Comparison of ENCODE assay signal across 11 cellular contexts in genomic region chr3:64351713-64352595, GRCh38.
DNase-seq lines count a peak whose midpoint lies in the region; ATAC-seq and TF ChIP-seq lines count a peak whose summit lies in the region.
"Had no signal": no experiment of that assay in that cellular context is flagged by ENCODE, and none has a peak within 500 bp of the region (broad histone marks: within the 10 kb centered on the region; RNA-seq: fewer than 3 reads in every experiment).

No MANE protein-coding gene starts in this region.

- H3K36me3 ChIP-seq in body of pancreas (replicated peaks in 1 of 2; ENCODE audit: insufficient read depth in 1 of 2, low read depth in 2 of 2) (no peaks in the 10 kb centered on the region), transverse colon (no peaks in the 10 kb centered on the region)

- 70% methylated on average over 6 of the region's 6 CpGs for WGBS in body of pancreas, 2 donors
- 53 to 67% methylated on average over 1 to 6 of the region's 6 CpGs for WGBS in transverse colon (ENCODE audit: low coverage in 1 of 2), 2 donors

- peak overlapping the region in 1 of 4 donors; percentile 28 for H3K27ac ChIP-seq in body of pancreas
- peak overlapping the region; percentile 43 to 71 (median 63) for H3K27ac ChIP-seq in transverse colon
- H3K27ac ChIP-seq: SK-N-MC had no signal

- DNase-seq in NCI-H2171 treated with DMSO at 0.1 percent for 48 hours (lab: John Stamatoyannopoulos, UW) (peak; percentile 48), NCI-H2171 (lab: John Stamatoyannopoulos, UW) (no peak), body of pancreas (peak; percentile 21 to 48 (median 37)), kidney glomerular epithelial cell (lab: John Stamatoyannopoulos, UW) (peak; percentile 74), transverse colon (no peak), MV-4-11 (lab: John Stamatoyannopoulos, UW) (no peak), posterior vena cava (ENCODE audit: low spot score) (no peak)
- no peak for DNase-seq in activated naive CD4-positive, alpha-beta T cell treated with anti-CD3 and anti-CD28 coated beads, Interleukin-2, amount 50 U/mL, for 16 hours
- DNase-seq: NCI-H1436 treated with DMSO at 0.1 percent for 48 hours had no signal

- in situ Hi-C loops in transverse colon (cut with MboI; ENCODE audit: low pct_ligation_motif_present in 1 of 4, low pct_unique_long_range_greater_than_20kb in 1 of 4, low sequenced_read_pairs in 3 of 4): no loop called here

- TF ChIP-seq POLR2A in body of pancreas (IDR thresholded peaks at IDR 0.05) (no peak), transverse colon (IDR thresholded peaks at IDR 0.05) (no peak)

- no peak for TF ChIP-seq CTCF in body of pancreas (IDR thresholded peaks at IDR 0.05)
- TF ChIP-seq CTCF in transverse colon (IDR thresholded peaks at IDR 0.05): no peak

- peak; percentile 43 for ATAC-seq in body of pancreas

- H3K4me1 ChIP-seq in body of pancreas (no peaks in the 10 kb centered on the region), transverse colon (peaks cover 3 to 30% (median 11%) of the 10 kb centered on the region in 4 donors)

- H3K9me3 ChIP-seq in body of pancreas (no peaks in the 10 kb centered on the region), transverse colon (no peaks in the 10 kb centered on the region)

- intact Hi-C loops in body of pancreas (cut with DNase I) (no loop called here), transverse colon (cut with DNase I; ENCODE audit: low total_unique reads) (no loop called here), posterior vena cava (cut with DNase I) (no loop called here)

- no peak overlapping the region for H3K4me3 ChIP-seq in body of pancreas
- no peak overlapping the region for H3K4me3 ChIP-seq in transverse colon
- H3K4me3 ChIP-seq: GM12878, SK-N-MC had no signal

- no peaks in the 10 kb centered on the region for H3K27me3 ChIP-seq in body of pancreas
- H3K27me3 ChIP-seq in transverse colon: no peaks in the 10 kb centered on the region

- no peak for TF ChIP-seq EP300 in transverse colon (IDR thresholded peaks at IDR 0.05; ENCODE audit: low read depth)

Comparison
In these comparisons a context has a peak if more than half of its experiments do, and no peak if none do; other contexts are left out.
1. DNase-seq: peak in NCI-H2171 treated with DMSO at 0.1 percent for 48 hours (single experiment), body of pancreas (4 of 4) and kidney glomerular epithelial cell (single experiment); none in NCI-H2171 (single experiment), transverse colon (single experiment), MV-4-11 (single experiment), activated naive CD4-positive, alpha-beta T cell treated with anti-CD3 and anti-CD28 coated beads, Interleukin-2, amount 50 U/mL, for 16 hours (single experiment) and posterior vena cava (single experiment).